25 cellular contexts compared by ENCODE assay signal in genomic region chr1:156913809-156914387, GRCh38. TPM values are rescaled to one million over a fixed set of nuclear protein-coding genes. Genes with fewer than 3 reads are reported as not detected.
"Had no signal": no experiment of that assay in that cellular context is flagged by ENCODE, and none has a peak within 500 bp of the region (broad histone marks: within the 10 kb centered on the region; RNA-seq: fewer than 3 reads in every experiment).

No MANE protein-coding gene starts in this region.

- DNase-seq: activated CD8-positive, alpha-beta memory T cell treated with anti-CD3 and anti-CD28 coated beads for 24 hours; activated CD8-positive, alpha-beta memory T cell treated with anti-CD3 and anti-CD28 coated beads, Interleukin-2, amount 50 U/mL, for 4 hours; activated naive CD4-positive, alpha-beta T cell; activated naive CD8-positive, alpha-beta T cell treated with anti-CD3 and anti-CD28 coated beads for 36 hours; activated T-cell treated with anti-CD3 and anti-CD28 coated beads, Interleukin-2, amount 50 U/mL, for 24 hours; colonic mucosa; immature natural killer cell; kidney glomerular epithelial cell; stimulated activated CD4-positive, alpha-beta T cell treated with anti-CD3 and anti-CD28 coated beads, Interleukin-12 subunit alpha, Interleukin-12 subunit beta, amount 100 ng/mL, for 4 hours; stimulated activated CD4-positive, alpha-beta T cell treated with anti-CD3 and anti-CD28 coated beads, Interleukin-4, amount 100 ng/mL, for 4 hours; stimulated activated naive CD8-positive, alpha-beta T cell treated with anti-CD3 and anti-CD28 coated beads, Interleukin-15, Interleukin-2, amounts not matched to agents 100 U/mL and 50 U/mL, for 24 hours; T-helper 1 cell; T-helper 9 cell had no signal

- ATAC-seq: mucosa of descending colon, pancreas had no signal

- H3K4me1 Mint-ChIP-seq: activated naive CD8-positive, alpha-beta T cell treated with anti-CD3 and anti-CD28 coated beads for 36 hours; activated T-helper 17 cell treated with anti-CD3 and anti-CD28 coated beads, Interleukin-2, amount 50 U/mL, for 72 hours; endodermal cell; immature natural killer cell had no signal

- H3K4me3 Mint-ChIP-seq: activated naive CD8-positive, alpha-beta T cell treated with anti-CD3 and anti-CD28 coated beads for 36 hours; activated T-cell treated with anti-CD3 and anti-CD28 coated beads, Interleukin-2, amount 50 U/mL, for 24 hours; activated T-helper 17 cell treated with anti-CD3 and anti-CD28 coated beads, Interleukin-2, amount 50 U/mL, for 72 hours; central memory CD8-positive, alpha-beta T cell; endodermal cell; immature natural killer cell had no signal

- H3K27me3 ChIP-seq: colonic mucosa, pancreas, upper lobe of left lung had no signal

- H3K36me3 Mint-ChIP-seq: activated naive CD8-positive, alpha-beta T cell treated with anti-CD3 and anti-CD28 coated beads for 36 hours; immature natural killer cell had no signal

- H3K36me3 ChIP-seq: breast epithelium, colonic mucosa, pancreas had no signal

- H3K27ac Mint-ChIP-seq: activated naive CD8-positive, alpha-beta T cell treated with anti-CD3 and anti-CD28 coated beads for 36 hours; activated T-cell treated with anti-CD3 and anti-CD28 coated beads, Interleukin-2, amount 50 U/mL, for 24 hours; activated T-helper 17 cell treated with anti-CD3 and anti-CD28 coated beads, Interleukin-2, amount 50 U/mL, for 72 hours; endodermal cell; immature natural killer cell had no signal

- H3K4me3 ChIP-seq: breast epithelium, colonic mucosa, left lung, mucosa of descending colon, pancreas, psoas muscle, upper lobe of left lung had no signal

- H3K9me3 ChIP-seq: colonic mucosa, left lung, mucosa of descending colon, pancreas, psoas muscle, upper lobe of left lung had no signal

- H3K4me1 ChIP-seq: breast epithelium, left lung, pancreas, psoas muscle had no signal

- H3K27ac ChIP-seq: colonic mucosa, epithelial cell of prostate, left lung, pancreas, psoas muscle, upper lobe of left lung had no signal

- H3K9me3 Mint-ChIP-seq: activated naive CD8-positive, alpha-beta T cell treated with anti-CD3 and anti-CD28 coated beads for 36 hours; activated T-cell treated with anti-CD3 and anti-CD28 coated beads, Interleukin-2, amount 50 U/mL, for 24 hours; activated T-helper 17 cell treated with anti-CD3 and anti-CD28 coated beads, Interleukin-2, amount 50 U/mL, for 72 hours; central memory CD8-positive, alpha-beta T cell; endodermal cell; immature natural killer cell had no signal

RNA-seq across cellular contexts. Expression of gene LRRC71, which starts 6.5 kb away (rescaled TPM):
- total RNA-seq: activated naive CD8-positive, alpha-beta T cell treated with anti-CD3 and anti-CD28 coated beads for 36 hours; activated T-helper 17 cell treated with anti-CD3 and anti-CD28 coated beads, Interleukin-2, amount 50 U/mL, for 72 hours; breast epithelium; colonic mucosa; endodermal cell; fibroblast of villous mesenchyme; mucosa of descending colon; pancreas; psoas muscle had no signal
- polyA plus RNA-seq: immature natural killer cell had no signal

RNA-seq across cellular contexts. Expression of gene PEAR1, which starts 20.4 kb away (rescaled TPM):
- total RNA-seq: activated naive CD8-positive, alpha-beta T cell treated with anti-CD3 and anti-CD28 coated beads for 36 hours; activated T-helper 17 cell treated with anti-CD3 and anti-CD28 coated beads, Interleukin-2, amount 50 U/mL, for 72 hours had no signal

RNA-seq across cellular contexts. Expression of gene NTRK1, which starts 53.2 kb away (rescaled TPM):
- total RNA-seq: fibroblast of villous mesenchyme had no signal

RNA-seq across cellular contexts. Expression of gene INSRR, which starts 55.0 kb away (rescaled TPM):
- total RNA-seq: colonic mucosa, fibroblast of villous mesenchyme, left lung, subcutaneous adipose tissue had no signal
- polyA plus RNA-seq: immature natural killer cell had no signal
